Comparison of ENCODE assay signal across 17 cellular contexts in the genomic region with DNA sequence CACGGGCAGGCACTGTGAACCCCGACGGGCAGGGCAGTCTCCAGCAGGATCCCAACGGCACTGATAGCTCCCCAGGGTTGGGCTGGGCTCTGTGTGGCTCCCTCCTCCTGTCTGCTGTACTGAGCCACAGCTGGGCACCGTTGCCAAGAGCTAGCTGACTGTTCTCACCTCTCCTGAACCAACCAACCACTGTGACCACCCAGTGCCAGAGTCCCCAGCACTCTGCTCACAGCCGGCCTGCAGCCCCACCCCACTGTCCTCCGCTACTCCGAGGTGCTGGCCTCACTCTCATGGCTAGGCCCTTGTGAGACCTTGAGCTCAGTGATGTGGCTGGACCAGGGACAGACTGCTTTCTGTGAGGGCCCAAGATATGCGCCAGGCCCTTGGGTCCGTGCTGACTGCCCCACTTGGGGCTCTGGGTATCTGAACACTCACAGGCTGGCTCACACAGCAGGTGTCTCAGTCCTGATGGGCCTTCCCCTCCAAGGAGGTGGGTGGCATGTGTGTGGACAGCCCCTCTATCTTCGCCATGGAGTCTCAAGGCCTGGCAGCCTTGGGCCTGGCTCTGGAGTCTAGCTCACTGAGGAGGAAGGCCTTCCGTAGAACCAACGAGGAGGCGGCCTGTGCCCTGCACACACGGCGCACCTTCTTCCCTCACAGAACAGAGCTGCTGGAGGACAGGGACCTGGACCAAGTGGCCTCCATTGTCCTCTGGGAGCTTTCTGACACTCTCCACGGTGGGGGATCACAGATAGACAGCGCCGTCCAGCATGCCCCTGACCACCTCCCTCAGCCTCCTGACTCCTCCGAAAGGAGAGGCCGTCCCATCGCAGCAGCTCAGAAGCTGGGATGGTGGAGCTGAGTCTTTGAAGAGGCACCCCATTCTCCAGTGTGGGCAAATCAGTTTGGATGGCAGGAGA. TPM values are rescaled to one million over a fixed set of nuclear protein-coding genes. Genes with fewer than 3 reads are reported as not detected.
A peak's percentile ranks its signal among the peaks of the same experiment; 100 is the strongest.
DNase-seq lines count a peak whose midpoint lies in the region; ATAC-seq and TF ChIP-seq lines count a peak whose summit lies in the region.
"Had no signal": no experiment of that assay in that cellular context is flagged by ENCODE, and none has a peak within 500 bp of the region (broad histone marks: within the 10 kb centered on the region; RNA-seq: fewer than 3 reads in every experiment).

No MANE protein-coding gene starts in this region.

- no peak overlapping the region for H2AFZ ChIP-seq in SK-N-SH (ENCODE audit: low read depth)

- H3K36me3 ChIP-seq in SK-N-SH (replicated peaks in 1 of 2; ENCODE audit: control insufficient read depth in 1 of 2, insufficient read depth in 2 of 2, low read length in 1 of 2): peaks cover 0 to 37% of the 10 kb centered on the region in 2 experiments
- H3K36me3 ChIP-seq in tibial artery: peaks cover 59 to 78% (median 76%) of the 10 kb centered on the region in 3 donors

- H4K20me1 ChIP-seq in SK-N-SH (ENCODE audit: insufficient read depth): no peaks in the 10 kb centered on the region

- 95% methylated on average over 16 of the region's 22 CpGs for WGBS in SK-N-SH (ENCODE audit: low lambda C conversion rate)

- H3K27me3 ChIP-seq in SK-N-SH (ENCODE audit: insufficient read depth) (no peaks in the 10 kb centered on the region), tibial artery (no peaks in the 10 kb centered on the region)
- H3K27me3 ChIP-seq: left lung had no signal

- ATAC-seq in SK-N-SH treated with all-trans-retinoic acid at 6 μM for 48 hours (no peak), HG03439 (IDR thresholded peaks at IDR 0.05; ENCODE audit: unreplicated experiment) (no peak)
- ATAC-seq: left lung, PC-3 had no signal

- H3K9me3 ChIP-seq in SK-N-SH: no peaks in the 10 kb centered on the region
- H3K9me3 ChIP-seq in tibial artery: no peaks in the 10 kb centered on the region
- H3K9me3 ChIP-seq: left lung had no signal

- CTCF ChIA-PET in SK-N-SH (lab: Yijun Ruan, JAX): interaction anchor here (1.1 kb wide), 1 partner anchor 158 kb away, joined by 5 read pairs; no protein-coding TSS in a partner anchor
- CTCF ChIA-PET in GM10248 (lab: Yijun Ruan, JAX): interaction anchor here (1.0 to 1.4 kb wide), 3 partner anchors 12 to 58 kb away, joined by 3 to 5 read pairs (median 4); no protein-coding TSS in a partner anchor

- H3K79me2 ChIP-seq in SK-N-SH (ENCODE audit: insufficient read depth): no peaks in the 10 kb centered on the region

- intact Hi-C loops in tibial artery (cut with DNase I; ENCODE audit: low total_unique reads): no loop called here

- H3K4me3 ChIP-seq in SK-N-SH (ENCODE audit: low read depth in 2 of 2, low read length in 1 of 2) (no peak overlapping the region), coronary artery (no peak overlapping the region), tibial artery (no peak overlapping the region)
- H3K4me3 ChIP-seq: left lung had no signal

- H3K4me1 ChIP-seq in SK-N-SH (ENCODE audit: control insufficient read depth in 1 of 2, insufficient read depth in 2 of 2, low read depth in 1 of 2, low read length in 1 of 2) (peaks cover 7 to 19% of the 10 kb centered on the region in 2 experiments; a peak in 3 of 4 replicates), tibial artery (peaks cover 0 to 49% (median 24%) of the 10 kb centered on the region in 4 donors)

- no peak for TF ChIP-seq RAD21 in SK-N-SH (IDR thresholded peaks at IDR 0.05; ENCODE audit: low read length)

- TF ChIP-seq CTCF in SK-N-SH (IDR thresholded peaks at IDR 0.05) (no peak), coronary artery (IDR thresholded peaks at IDR 0.05) (no peak), tibial artery (IDR thresholded peaks at IDR 0.05) (no peak), GM10248 (IDR thresholded peaks at IDR 0.05; ENCODE audit: control extremely low read depth, extremely low read depth, low read depth, missing control alignments) (no peak)

- no peaks in the 10 kb centered on the region for H3K9me2 ChIP-seq in SK-N-SH

- DNase-seq in SK-N-SH (peak; percentile 7), coronary artery (ENCODE audit: low spot score) (peak; percentile 64), hepatic stellate cell (ENCODE audit: low spot score) (peak; percentile 2), tibial artery (no peak), NCI-H146 treated with DMSO at 0.1 percent for 48 hours (lab: John Stamatoyannopoulos, UW; ENCODE audit: unreplicated experiment) (no peak), GM10248 (ENCODE audit: extremely low spot score) (no peak)
- DNase-seq: activated effector memory CD4-positive, alpha-beta T cell treated with anti-CD3 and anti-CD28 coated beads, Interleukin-2, amount 50 U/mL, for 16 hours; CD4-positive, CD25-positive, alpha-beta regulatory T cell; DMS79 treated with DMSO at 0.1 percent for 48 hours; left lung; naive B cell; NCI-H187; NCI-H524 treated with DMSO at 0.1 percent for 48 hours; PC-3 had no signal

- H3F3A ChIP-seq in SK-N-SH (replicated peaks; ENCODE audit: insufficient read depth): no peaks in the 10 kb centered on the region

- H3K9ac ChIP-seq in SK-N-SH: no peak overlapping the region

- no peak overlapping the region for H3K27ac ChIP-seq in SK-N-SH (ENCODE audit: low read depth in 2 of 2, low read length in 1 of 2)
- no peak overlapping the region for H3K27ac ChIP-seq in coronary artery
- H3K27ac ChIP-seq in tibial artery: peak overlapping the region; percentile 23 to 60
- H3K27ac ChIP-seq: 22Rv1, left lung had no signal

- H3K4me2 ChIP-seq in SK-N-SH: no peak overlapping the region

- POLR2A ChIA-PET in SK-N-SH (lab: Yijun Ruan, JAX): no interaction called here
- POLR2A ChIA-PET in GM10248 (lab: Yijun Ruan, JAX): no interaction called here

- no peak for TF ChIP-seq EP300 in SK-N-SH (IDR thresholded peaks at IDR 0.05; ENCODE audit: borderline replicate concordance in 1 of 2, low read depth in 1 of 2, low read length in 1 of 2)

TF ChIP-seq in SK-N-SH, 30 proteins besides CTCF, POLR2A, EP300 and RAD21 (continues in another document):
- TF ChIP-seq TCF12 (IDR thresholded peaks at IDR 0.05) (no peak), JUND (IDR thresholded peaks at IDR 0.05) (no peak), ELF1 (IDR thresholded peaks at IDR 0.05) (no peak), MEF2A (IDR thresholded peaks at IDR 0.05; ENCODE audit: borderline replicate concordance, low read depth) (no peak), GATA2 (CRISPR knock-in tag; IDR thresholded peaks at IDR 0.05) (no peak), MXI1 (IDR thresholded peaks at IDR 0.05; ENCODE audit: low read depth, low read length) (no peak), SIN3A (IDR thresholded peaks at IDR 0.05; ENCODE audit: borderline replicate concordance, low read depth, low read length) (no peak), SMC3 (IDR thresholded peaks at IDR 0.05; ENCODE audit: low read depth, low read length) (no peak)
- TF ChIP-seq, protein P1, sequence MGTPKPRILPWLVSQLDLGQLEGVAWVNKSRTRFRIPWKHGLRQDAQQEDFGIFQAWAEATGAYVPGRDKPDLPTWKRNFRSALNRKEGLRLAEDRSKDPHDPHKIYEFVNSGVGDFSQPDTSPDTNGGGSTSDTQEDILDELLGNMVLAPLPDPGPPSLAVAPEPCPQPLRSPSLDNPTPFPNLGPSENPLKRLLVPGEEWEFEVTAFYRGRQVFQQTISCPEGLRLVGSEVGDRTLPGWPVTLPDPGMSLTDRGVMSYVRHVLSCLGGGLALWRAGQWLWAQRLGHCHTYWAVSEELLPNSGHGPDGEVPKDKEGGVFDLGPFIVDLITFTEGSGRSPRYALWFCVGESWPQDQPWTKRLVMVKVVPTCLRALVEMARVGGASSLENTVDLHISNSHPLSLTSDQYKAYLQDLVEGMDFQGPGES (IDR thresholded peaks at IDR 0.05; ENCODE audit: low read depth, low read length): no peak

TF ChIP-seq in SK-N-SH treated with all-trans-retinoic acid at 6 μM for 48 hours, 23 proteins besides CTCF, POLR2A, EP300 and RAD21 (continues in another document):
- TF ChIP-seq TSHZ2 (CRISPR knock-in tag; IDR thresholded peaks at IDR 0.05) (no peak), TCF4 (CRISPR knock-in tag; IDR thresholded peaks at IDR 0.05; ENCODE audit: borderline replicate concordance) (no peak), ZC3H10 (CRISPR knock-in tag; IDR thresholded peaks at IDR 0.05) (no peak)

RNA-seq across cellular contexts. Expression of gene TCP11, which starts 53.5 kb away (rescaled TPM):
- polyA plus RNA-seq in SK-N-SH (2012; rRNA removed): 0.05 and 0.16 TPM in 2 replicates
- polyA plus RNA-seq in SK-N-SH (2012; cell fraction: cytosol; rRNA removed): 0.04 and 0.13 TPM in 2 replicates
- polyA plus RNA-seq in SK-N-SH (2012; cell fraction: nucleus; rRNA removed): 0.08 and 0.18 TPM in 2 replicates
- polyA plus RNA-seq: CD4-positive, CD25-positive, alpha-beta regulatory T cell had no signal

Comparison
In these comparisons a context has a peak if more than half of its experiments do, and no peak if none do; other contexts are left out.
1. DNase-seq: peak in SK-N-SH (single experiment), coronary artery (single experiment) and hepatic stellate cell (single experiment); none in tibial artery (0 of 2), NCI-H146 treated with DMSO at 0.1 percent for 48 hours (single experiment) and GM10248 (single experiment).
2. H3K27ac ChIP-seq: peak in tibial artery (2 of 2); none in SK-N-SH (0 of 2) and coronary artery (0 of 2).